8 cellular contexts compared by ENCODE assay signal in genomic region chr2:100142393-100142792, GRCh38. TPM values are rescaled to one million over a fixed set of nuclear protein-coding genes. Genes with fewer than 3 reads are reported as not detected.
DNase-seq lines count a peak whose midpoint lies in the region; ATAC-seq and TF ChIP-seq lines count a peak whose summit lies in the region.

Gene AFF3 (minus strand): TSS chr2:100142590. CDS start chr2:100104454, 38,136 bp downstream.

- peak within 1 kb of the TSS; percentile 89 for H3K27ac Mint-ChIP-seq in activated CD8-positive, alpha-beta T cell treated with anti-CD3 and anti-CD28 coated beads, Interleukin-2, amount 10 ng/mL, durations not matched to agents 7 days and 5 days
- H3K27ac Mint-ChIP-seq in naive B cell: peak within 1 kb of the TSS; percentile 80 to 98 (median 94)

- H3K4me3 ChIP-seq in coronary artery: no peak within 1 kb of the TSS

- H3K4me3 Mint-ChIP-seq in activated CD8-positive, alpha-beta T cell treated with anti-CD3 and anti-CD28 coated beads, Interleukin-2, amount 10 ng/mL, durations not matched to agents 7 days and 5 days: peak within 1 kb of the TSS; percentile 79
- peak within 1 kb of the TSS in 5 of 8 donors; percentile 92 to 100 (median 98) for H3K4me3 Mint-ChIP-seq in naive B cell

- DNase-seq in activated gamma-delta T cell treated with Interleukin-2 at 50 U/mL for 16 hours: peak; percentile 34
- no peak for DNase-seq in activated gamma-delta T cell (lab: John Stamatoyannopoulos, UW)
- peak; percentile 79 for DNase-seq in activated CD8-positive, alpha-beta T cell treated with anti-CD3 and anti-CD28 coated beads, Interleukin-2, amount 10 ng/mL, durations not matched to agents 7 days and 5 days
- DNase-seq in naive B cell: peak; percentile 90
- no peak for DNase-seq in NCI-H82 (lab: John Stamatoyannopoulos, UW)
- DNase-seq in NCI-H1417 treated with DMSO at 0.1 percent for 48 hours (lab: John Stamatoyannopoulos, UW): no peak
- no peak for DNase-seq in coronary artery (ENCODE audit: low spot score)

- no peaks in the 10 kb centered on the region for H3K9me3 Mint-ChIP-seq in activated CD8-positive, alpha-beta T cell treated with anti-CD3 and anti-CD28 coated beads, Interleukin-2, amount 10 ng/mL, durations not matched to agents 7 days and 5 days (ENCODE audit: insufficient read depth)
- H3K9me3 Mint-ChIP-seq in naive B cell: peaks cover 0 to 9% (median 2%) of the 10 kb centered on the region in 7 donors

- POLR2A ChIA-PET in activated CD8-positive, alpha-beta T cell treated with anti-CD3 and anti-CD28 coated beads, Interleukin-2, amount 10 ng/mL, durations not matched to agents 7 days and 5 days (lab: Charles Lee): interaction anchor here (1.0 kb wide), 1 partner anchor 93 kb away, joined by 3 read pairs; no protein-coding TSS in a partner anchor

- CTCF ChIA-PET in activated CD8-positive, alpha-beta T cell treated with anti-CD3 and anti-CD28 coated beads, Interleukin-2, amount 10 ng/mL, durations not matched to agents 7 days and 5 days (lab: Charles Lee): interaction anchor here (1.1 to 1.5 kb wide), 2 partner anchors 9 to 52 kb away, joined by 4 to 7 read pairs; no protein-coding TSS in a partner anchor

- no peak for TF ChIP-seq CTCF in coronary artery (IDR thresholded peaks at IDR 0.05)

- H3K4me1 Mint-ChIP-seq in activated CD8-positive, alpha-beta T cell treated with anti-CD3 and anti-CD28 coated beads, Interleukin-2, amount 10 ng/mL, durations not matched to agents 7 days and 5 days (ENCODE audit: low read depth): peaks cover 69% of the 10 kb centered on the region
- H3K4me1 Mint-ChIP-seq in naive B cell: peaks cover 51 to 76% (median 71%) of the 10 kb centered on the region in 3 donors

- H3K27ac ChIP-seq in coronary artery: no peak within 1 kb of the TSS

- H3K36me3 Mint-ChIP-seq in activated CD8-positive, alpha-beta T cell treated with anti-CD3 and anti-CD28 coated beads, Interleukin-2, amount 10 ng/mL, durations not matched to agents 7 days and 5 days (ENCODE audit: low read depth): peaks cover 5% of the 10 kb centered on the region
- peaks cover 25% of the 10 kb centered on the region in 2 donors for H3K36me3 Mint-ChIP-seq in naive B cell

- H3K27me3 Mint-ChIP-seq in activated CD8-positive, alpha-beta T cell treated with anti-CD3 and anti-CD28 coated beads, Interleukin-2, amount 10 ng/mL, durations not matched to agents 7 days and 5 days (ENCODE audit: low read depth): peaks cover 12% of the 10 kb centered on the region
- H3K27me3 Mint-ChIP-seq in naive B cell: no peaks in the 10 kb centered on the region

- peak; percentile 98 for ATAC-seq in HG03378 (IDR thresholded peaks at IDR 0.05; ENCODE audit: unreplicated experiment)
- ATAC-seq in activated CD8-positive, alpha-beta T cell treated with anti-CD3 and anti-CD28 coated beads, Interleukin-2, amount 10 ng/mL, durations not matched to agents 7 days and 5 days: peak; percentile 84
- peak; percentile 93 to 94 for ATAC-seq in naive B cell (ENCODE audit: low read depth in 2 of 2)

RNA-seq across cellular contexts. Expression of gene AFF3, which starts in this region (rescaled TPM):
- total RNA-seq in activated CD8-positive, alpha-beta T cell treated with anti-CD3 and anti-CD28 coated beads, Interleukin-2, amount 10 ng/mL, durations not matched to agents 7 days and 5 days: 1 to 10 TPM; 7.1 to 7.9 TPM
- 100 to 1,000 TPM in 2 of 6 donors, 10 to 100 TPM in 4; 43.8 to 255 (median 96.8) TPM for polyA plus RNA-seq in naive B cell (ENCODE audit: low read depth in 6 of 6)

Comparison
In these comparisons a context has a peak if more than half of its experiments do, and no peak if none do; other contexts are left out.
1. DNase-seq: peak in activated gamma-delta T cell treated with Interleukin-2 at 50 U/mL for 16 hours (single experiment), activated CD8-positive, alpha-beta T cell treated with anti-CD3 and anti-CD28 coated beads, Interleukin-2, amount 10 ng/mL, durations not matched to agents 7 days and 5 days (single experiment) and naive B cell (single experiment); none in activated gamma-delta T cell (single experiment), NCI-H82 (single experiment), NCI-H1417 treated with DMSO at 0.1 percent for 48 hours (single experiment) and coronary artery (single experiment).
2. Peak in every context shown above with its lines, with median percentiles within 50 percentile points of each other: ATAC-seq.